ENCODE assay signal across 12 cellular contexts in the genomic region with DNA sequence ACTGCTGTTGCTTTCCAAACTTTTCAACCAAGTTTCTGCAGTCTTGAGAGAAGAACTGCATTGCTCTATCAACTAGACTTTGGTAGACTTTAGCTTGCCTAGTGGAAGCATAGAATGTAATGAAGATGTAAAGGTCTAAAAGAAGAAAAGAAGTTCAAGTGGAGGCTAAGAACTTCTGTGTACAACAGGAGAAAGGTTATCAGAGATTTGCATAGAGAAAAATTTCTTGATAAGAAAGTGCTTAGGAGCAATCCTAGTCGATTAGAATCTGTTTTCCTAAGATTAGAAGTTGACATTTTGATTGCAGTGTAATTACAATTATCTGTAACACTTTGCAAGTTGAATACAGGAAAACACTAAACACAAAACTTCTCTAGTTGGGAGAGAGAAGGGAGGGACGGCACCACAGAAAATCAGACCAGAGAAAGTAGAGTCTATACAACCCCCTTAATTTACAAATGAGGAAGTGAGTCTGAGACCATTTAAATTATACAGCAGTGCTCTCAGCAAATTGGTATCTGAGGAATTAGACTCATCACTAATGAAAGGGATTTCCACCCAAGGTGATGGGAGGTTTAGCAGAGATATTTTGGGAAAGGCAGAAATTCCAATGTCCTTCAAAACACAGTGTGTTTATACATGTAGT.
DNase-seq lines count a peak whose midpoint lies in the region; ATAC-seq and TF ChIP-seq lines count a peak whose summit lies in the region.
"Had no signal": no experiment of that assay in that cellular context is flagged by ENCODE, and none has a peak within 500 bp of the region (broad histone marks: within the 10 kb centered on the region; RNA-seq: fewer than 3 reads in every experiment).

No MANE protein-coding gene starts in this region.

- no peaks in the 10 kb centered on the region for H3K9me3 Mint-ChIP-seq in naive B cell
- no peaks in the 10 kb centered on the region for H3K9me3 Mint-ChIP-seq in neural progenitor cell

- H3K27ac Mint-ChIP-seq in naive B cell (peak overlapping the region in 1 of 6 donors; percentile 52), neural progenitor cell (no peak overlapping the region)

- DNase-seq in naive B cell (peak; percentile 28), left colon (no peak), neural progenitor cell (ENCODE audit: low spot score) (no peak), Ammon's horn (ENCODE audit: low spot score) (no peak)
- DNase-seq: activated CD4-positive, CD25-positive, alpha-beta regulatory T cell treated with anti-CD3 and anti-CD28 coated beads, Interleukin-2, amount 50 U/mL, for 72 hours; IMR-90; psoas muscle; upper lobe of right lung had no signal

- H3K4me3 Mint-ChIP-seq in naive B cell (no peak overlapping the region), neural progenitor cell (no peak overlapping the region)

- intact Hi-C loops in left colon (cut with DNase I, micrococcal nuclease): no loop called here

- H3F3A ChIP-seq in neural progenitor cell (ENCODE audit: low read depth): no peaks in the 10 kb centered on the region

- H3K9ac ChIP-seq in neural progenitor cell: no peak overlapping the region

- no peaks in the 10 kb centered on the region for H3K4me1 ChIP-seq in neural progenitor cell
- H3K4me1 ChIP-seq: psoas muscle, upper lobe of right lung had no signal

- H3K36me3 ChIP-seq in neural progenitor cell: no peaks in the 10 kb centered on the region
- H3K36me3 ChIP-seq: upper lobe of right lung had no signal

- no peaks in the 10 kb centered on the region for H3K9me3 ChIP-seq in neural progenitor cell (ENCODE audit: low read depth)
- H3K9me3 ChIP-seq: psoas muscle, upper lobe of right lung had no signal

- ATAC-seq in GM19023 (IDR thresholded peaks at IDR 0.05; ENCODE audit: unreplicated experiment) (peak; percentile 75), GM21723 (IDR thresholded peaks at IDR 0.05; ENCODE audit: unreplicated experiment) (peak; percentile 75), HG03342 (IDR thresholded peaks at IDR 0.05; ENCODE audit: unreplicated experiment) (peak; percentile 66), naive B cell (ENCODE audit: low read depth in 2 of 2) (peak; percentile 90 to 97), left colon (no peak)
- ATAC-seq: psoas muscle, Right ventricle myocardium inferior, upper lobe of right lung had no signal

- H3K4me1 Mint-ChIP-seq in naive B cell (peaks cover 11 to 16% (median 12%) of the 10 kb centered on the region in 3 donors), neural progenitor cell (peaks cover 3% of the 10 kb centered on the region)

- H3K27ac ChIP-seq in neural progenitor cell: no peak overlapping the region
- H3K27ac ChIP-seq: psoas muscle, upper lobe of right lung had no signal

- no peak overlapping the region for H3K4me3 ChIP-seq in neural progenitor cell
- H3K4me3 ChIP-seq: psoas muscle, upper lobe of right lung had no signal

- H3K27me3 ChIP-seq in neural progenitor cell: no peaks in the 10 kb centered on the region
- H3K27me3 ChIP-seq: upper lobe of right lung had no signal

- H3K27me3 Mint-ChIP-seq in naive B cell: no peaks in the 10 kb centered on the region
- peaks cover 4% of the 10 kb centered on the region for H3K27me3 Mint-ChIP-seq in neural progenitor cell (ENCODE audit: insufficient read depth, low read depth)

- H3K4me2 ChIP-seq in neural progenitor cell: no peak overlapping the region

- no peaks in the 10 kb centered on the region for H3K79me2 ChIP-seq in neural progenitor cell (ENCODE audit: low read depth)

- no peak overlapping the region for H2AFZ ChIP-seq in neural progenitor cell (replicated peaks)

- no peaks in the 10 kb centered on the region for H4K20me1 ChIP-seq in neural progenitor cell (ENCODE audit: low read depth)

- no peak for TF ChIP-seq CTCF in neural progenitor cell (IDR thresholded peaks at IDR 0.05)

- H3K36me3 Mint-ChIP-seq in naive B cell (no peaks in the 10 kb centered on the region), neural progenitor cell (no peaks in the 10 kb centered on the region)
